ENCODE assay signal across 23 cellular contexts in the genomic region with DNA sequence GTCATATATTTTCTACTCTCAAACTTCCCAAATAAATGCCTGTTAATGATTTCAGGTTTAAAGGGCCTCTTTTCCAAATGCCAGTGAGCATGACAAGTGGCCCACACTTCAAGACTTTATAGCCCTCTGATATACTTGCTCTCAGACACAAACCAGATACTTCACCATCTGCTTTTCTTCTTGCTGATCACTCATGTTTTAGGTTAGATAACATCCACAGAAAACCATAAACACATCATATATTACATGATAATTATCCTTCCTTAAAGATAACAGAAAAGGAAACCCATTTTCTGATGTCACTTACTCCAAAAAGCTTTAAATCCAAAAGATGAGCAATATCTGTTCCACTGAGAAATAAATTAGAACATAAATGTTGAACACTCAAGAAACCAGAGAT.
"Had no signal": no experiment of that assay in that cellular context is flagged by ENCODE, and none has a peak within 500 bp of the region (broad histone marks: within the 10 kb centered on the region; RNA-seq: fewer than 3 reads in every experiment).

No MANE protein-coding gene starts in this region.

- H3K4me1 Mint-ChIP-seq: stimulated activated naive B cell treated with anti-CD40 and anti-IgM and Interleukin-4, amounts not matched to agents 10 μg/mL and 1 μg/mL and 100 μg/mL, for 72 hours; stimulated activated naive CD8-positive, alpha-beta T cell treated with anti-CD3 and anti-CD28 coated beads, Interleukin-15, amount 100 ng/mL, for 72 hours had no signal

- H3K36me3 ChIP-seq: esophagus muscularis mucosa, gastroesophageal sphincter, neutrophil, right lobe of liver, spleen, transverse colon had no signal

- H3K4me3 Mint-ChIP-seq: naive thymus-derived CD4-positive, alpha-beta T cell; stimulated activated naive B cell treated with anti-CD40 and anti-IgM and Interleukin-4, amounts not matched to agents 10 μg/mL and 1 μg/mL and 100 μg/mL, for 72 hours; stimulated activated naive CD8-positive, alpha-beta T cell treated with anti-CD3 and anti-CD28 coated beads, Interleukin-15, amount 100 ng/mL, for 72 hours had no signal

- H3K36me3 Mint-ChIP-seq: naive thymus-derived CD4-positive, alpha-beta T cell; stimulated activated naive B cell treated with anti-CD40 and anti-IgM and Interleukin-4, amounts not matched to agents 10 μg/mL and 1 μg/mL and 100 μg/mL, for 72 hours had no signal

- DNase-seq: effector memory CD4-positive, alpha-beta T cell; foreskin fibroblast; glutamatergic neuron; kidney; left cardiac atrium; left ventricle myocardium superior; mesendoderm; naive thymus-derived CD4-positive, alpha-beta T cell; psoas muscle; retina; right lobe of liver; spleen; stimulated activated CD4-positive, alpha-beta T cell treated with anti-CD3 and anti-CD28 coated beads, Interleukin-2, amount 100 ng/mL, for 24 hours; stimulated activated CD4-positive, alpha-beta T cell treated with anti-CD3 and anti-CD28 coated beads, Interleukin-4, amount 100 ng/mL, for 4 hours; stimulated activated naive B cell treated with anti-CD40 and anti-IgM and Interleukin-4, amounts not matched to agents 10 μg/mL and 1 μg/mL and 100 μg/mL, for 72 hours; stimulated activated naive CD8-positive, alpha-beta T cell treated with anti-CD3 and anti-CD28 coated beads, Interleukin-15, amount 100 ng/mL, for 72 hours; testis; transverse colon had no signal

- H3K27ac ChIP-seq: epithelial cell of prostate, esophagus muscularis mucosa, gastroesophageal sphincter, neutrophil, psoas muscle, right lobe of liver, spleen, testis, transverse colon had no signal

- H3K9me3 ChIP-seq: esophagus muscularis mucosa, gastroesophageal sphincter, neutrophil, psoas muscle, right lobe of liver, spleen, testis, transverse colon had no signal

- H3K9me3 Mint-ChIP-seq: stimulated activated naive B cell treated with anti-CD40 and anti-IgM and Interleukin-4, amounts not matched to agents 10 μg/mL and 1 μg/mL and 100 μg/mL, for 72 hours had no signal

- H3K27ac Mint-ChIP-seq: naive thymus-derived CD4-positive, alpha-beta T cell; stimulated activated naive B cell treated with anti-CD40 and anti-IgM and Interleukin-4, amounts not matched to agents 10 μg/mL and 1 μg/mL and 100 μg/mL, for 72 hours; stimulated activated naive CD8-positive, alpha-beta T cell treated with anti-CD3 and anti-CD28 coated beads, Interleukin-15, amount 100 ng/mL, for 72 hours had no signal

- H3K4me3 ChIP-seq: esophagus muscularis mucosa, gastroesophageal sphincter, lung, psoas muscle, right lobe of liver, spleen, testis, transverse colon had no signal

- ATAC-seq: gastroesophageal sphincter; left cardiac atrium; left ventricle myocardium superior; naive thymus-derived CD4-positive, alpha-beta T cell; psoas muscle; stimulated activated naive B cell treated with anti-CD40 and anti-IgM and Interleukin-4, amounts not matched to agents 10 μg/mL and 1 μg/mL and 100 μg/mL, for 72 hours; stimulated activated naive CD8-positive, alpha-beta T cell treated with anti-CD3 and anti-CD28 coated beads, Interleukin-15, amount 100 ng/mL, for 72 hours had no signal

- H3K27me3 Mint-ChIP-seq: stimulated activated naive B cell treated with anti-CD40 and anti-IgM and Interleukin-4, amounts not matched to agents 10 μg/mL and 1 μg/mL and 100 μg/mL, for 72 hours; stimulated activated naive CD8-positive, alpha-beta T cell treated with anti-CD3 and anti-CD28 coated beads, Interleukin-15, amount 100 ng/mL, for 72 hours had no signal

- H3K27me3 ChIP-seq: esophagus muscularis mucosa, gastroesophageal sphincter, neutrophil, right lobe of liver, spleen, testis, transverse colon had no signal

- H3K4me1 ChIP-seq: gastroesophageal sphincter, psoas muscle, right lobe of liver, spleen, testis, transverse colon had no signal
